In the genomic region with DNA sequence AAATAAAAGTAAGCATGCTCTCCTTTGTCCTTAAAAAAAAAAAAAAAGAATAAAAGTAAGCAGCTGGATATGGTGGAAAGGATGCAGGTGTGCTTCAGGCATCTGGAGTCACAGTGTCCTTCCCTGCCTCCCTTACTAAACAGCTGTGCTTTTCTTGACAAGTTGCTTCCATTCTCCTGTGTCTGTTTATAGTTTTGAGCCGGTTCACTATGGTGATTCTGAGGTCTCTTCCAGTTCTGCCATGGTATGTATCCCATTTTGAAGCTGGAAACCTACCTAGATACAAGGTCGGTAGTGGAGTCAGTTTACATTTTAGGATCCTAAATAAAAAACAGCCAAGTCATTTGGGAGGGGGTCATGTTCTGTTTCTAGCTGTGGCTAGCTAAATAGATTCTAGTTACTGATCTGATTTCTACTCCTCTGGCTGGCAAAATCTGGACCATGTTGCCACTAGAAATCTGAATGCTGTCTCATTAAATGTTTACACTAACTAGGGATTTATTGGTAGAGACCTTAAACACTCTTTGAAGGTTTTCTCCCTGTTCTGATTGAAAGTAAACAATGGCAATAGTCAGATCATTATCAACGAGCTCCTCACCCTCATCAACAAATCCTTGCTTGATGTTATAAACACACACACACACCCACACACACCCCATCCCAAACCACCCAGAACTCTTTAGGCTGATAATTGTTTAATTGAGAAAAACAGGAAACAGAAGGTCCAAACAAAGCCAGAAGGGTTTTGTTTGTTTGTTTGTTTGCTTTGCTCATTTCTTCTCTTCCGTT, we compare ENCODE assay signal across 1 cellular context.
TF ChIP-seq lines count a peak whose summit lies in the region.

No MANE protein-coding gene starts in this region.

TF ChIP-seq in IMR-90, 13 proteins besides CTCF, POLR2A, EP300 and RAD21 (continued from another document):
- TF ChIP-seq MXI1 (IDR thresholded peaks at IDR 0.05; ENCODE audit: borderline replicate concordance, low read depth, low read length): no peak
- TF ChIP-seq ELK1 (IDR thresholded peaks at IDR 0.05; ENCODE audit: borderline replicate concordance, low read depth, low read length): no peak
- no peak for TF ChIP-seq BHLHE40 (IDR thresholded peaks at IDR 0.05; ENCODE audit: low read depth, low read length)
- TF ChIP-seq NFE2L2 (IDR thresholded peaks at IDR 0.05; ENCODE audit: low read depth, low read length): no peak
- TF ChIP-seq CEBPB (IDR thresholded peaks at IDR 0.05; ENCODE audit: low read depth, low read length): no peak
